ENCODE assay signal across 8 cellular contexts in the genomic region with DNA sequence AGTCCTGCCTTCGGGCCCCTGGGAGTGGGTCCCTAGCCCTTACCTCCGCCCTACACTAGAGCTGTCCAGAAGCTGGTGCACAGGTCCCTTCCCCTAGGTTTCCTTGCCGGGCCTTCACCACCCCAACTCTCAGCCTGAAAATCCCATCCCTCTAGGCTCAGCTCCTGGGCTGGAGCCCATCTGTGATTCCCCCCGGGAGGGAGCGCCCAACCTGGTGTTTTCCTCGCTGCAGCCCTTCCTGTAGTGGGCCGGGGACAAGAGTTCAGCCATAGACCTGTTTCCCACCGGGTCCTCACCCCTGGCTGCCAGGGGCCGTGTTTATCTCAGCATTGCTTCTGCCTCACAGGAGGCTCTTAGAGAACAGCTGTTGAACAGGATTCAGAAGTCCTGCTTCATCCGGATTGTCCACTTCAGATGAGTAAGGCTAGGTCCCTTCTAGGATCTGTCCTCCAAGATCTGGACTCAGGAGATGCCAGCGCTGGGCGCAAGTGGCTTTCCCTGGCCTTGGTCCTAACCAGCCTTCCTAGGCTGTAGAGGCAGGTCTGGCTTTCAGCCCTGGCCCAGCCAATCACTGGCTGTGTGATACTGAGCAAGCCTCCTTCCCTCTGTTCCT. TPM values are rescaled to one million over a fixed set of nuclear protein-coding genes. Genes with fewer than 3 reads are reported as not detected.
DNase-seq lines count a peak whose midpoint lies in the region; ATAC-seq and TF ChIP-seq lines count a peak whose summit lies in the region.

No MANE protein-coding gene starts in this region.

- intact Hi-C loops in body of pancreas (cut with DNase I) = no loop called here

- H3K4me3 ChIP-seq in body of pancreas (peak overlapping the region in 1 of 2 donors; percentile 44), lung (peak overlapping the region; percentile 64), tibial nerve (peak overlapping the region; percentile 68 to 95 (median 86))

- H3K27me3 Mint-ChIP-seq in activated T-cell treated with anti-CD3 and anti-CD28 coated beads, Interleukin-2, amount 50 U/mL, for 72 hours (ENCODE audit: low read depth) = peaks cover 9% of the 10 kb centered on the region

- H3K27ac ChIP-seq in body of pancreas = no peak overlapping the region
- H3K27ac ChIP-seq in lung (ENCODE audit: low read depth in 1 of 2, low read length in 1 of 2) = peak overlapping the region in 1 of 2 donors; percentile 64
- peak overlapping the region in 3 of 4 donors; percentile 60 to 91 (median 90) for H3K27ac ChIP-seq in tibial nerve

- no peak for DNase-seq in activated T-cell treated with anti-CD3 and anti-CD28 coated beads, Interleukin-2, amount 50 U/mL, for 72 hours
- no peak for DNase-seq in activated T-cell treated with anti-CD3 and anti-CD28 coated beads for 4 hours
- peak in 1 of 4 donors; percentile 9 for DNase-seq in body of pancreas
- DNase-seq in lung (ENCODE audit: low spot score) = no peak
- DNase-seq in tibial nerve (ENCODE audit: low spot score in 2 of 2) = no peak

- TF ChIP-seq POLR2A in body of pancreas (IDR thresholded peaks at IDR 0.05) = no peak
- TF ChIP-seq POLR2A in tibial nerve (IDR thresholded peaks at IDR 0.05) = no peak

- no peak for ATAC-seq in activated T-cell treated with anti-CD3 and anti-CD28 coated beads, Interleukin-2, amount 50 U/mL, for 72 hours (replicated peaks in 1 of 2)
- peak; percentile 3 for ATAC-seq in body of pancreas
- no peak for ATAC-seq in lung (ENCODE audit: insufficient read depth, low FRiP score)
- no peak for ATAC-seq in GM21528 (IDR thresholded peaks at IDR 0.05; ENCODE audit: low FRiP score, unreplicated experiment)
- ATAC-seq in HG03159 (IDR thresholded peaks at IDR 0.05; ENCODE audit: unreplicated experiment) = no peak
- no peak for ATAC-seq in GM21423 (IDR thresholded peaks at IDR 0.05; ENCODE audit: unreplicated experiment)

- no peak for TF ChIP-seq EP300 in tibial nerve (IDR thresholded peaks at IDR 0.05)

- TF ChIP-seq CTCF in body of pancreas (IDR thresholded peaks at IDR 0.05) = no peak
- no peak for TF ChIP-seq CTCF in lung (IDR thresholded peaks at IDR 0.05; ENCODE audit: control extremely low read depth, extremely low read depth)
- TF ChIP-seq CTCF in tibial nerve (IDR thresholded peaks at IDR 0.05) = no peak

- H3K9me3 ChIP-seq in body of pancreas = no peaks in the 10 kb centered on the region
- no peaks in the 10 kb centered on the region for H3K9me3 ChIP-seq in lung (ENCODE audit: control insufficient read depth in 2 of 2, insufficient read depth in 1 of 2, low read length in 1 of 2)
- H3K9me3 ChIP-seq in tibial nerve = no peaks in the 10 kb centered on the region

- peak overlapping the region; percentile 83 to 94 for H3K4me3 Mint-ChIP-seq in activated T-cell treated with anti-CD3 and anti-CD28 coated beads, Interleukin-2, amount 50 U/mL, for 72 hours

- H3K4me1 ChIP-seq in body of pancreas = peaks cover 19% of the 10 kb centered on the region
- H3K4me1 ChIP-seq in lung (ENCODE audit: control insufficient read depth in 2 of 2, insufficient read depth in 2 of 2, low read length in 2 of 2) = peaks cover 0 to 14% of the 10 kb centered on the region in 2 donors
- H3K4me1 ChIP-seq in tibial nerve = peaks cover 0 to 58% (median 25%) of the 10 kb centered on the region in 4 donors

- 37% methylated on average over 8 to 12 of the region's 12 CpGs for WGBS in body of pancreas, 2 donors
- 43 to 54% methylated on average over 12 of the region's 12 CpGs for WGBS in lung, 2 donors
- 28 to 49% methylated on average over 11 to 12 of the region's 12 CpGs for WGBS in tibial nerve, 2 donors

- no peaks in the 10 kb centered on the region for H3K9me3 Mint-ChIP-seq in activated T-cell treated with anti-CD3 and anti-CD28 coated beads, Interleukin-2, amount 50 U/mL, for 72 hours

- H3K27me3 ChIP-seq in body of pancreas (no peaks in the 10 kb centered on the region), lung (ENCODE audit: control insufficient read depth, insufficient read depth) (no peaks in the 10 kb centered on the region), tibial nerve (no peaks in the 10 kb centered on the region)

- H3K36me3 ChIP-seq in body of pancreas (replicated peaks in 1 of 2; ENCODE audit: insufficient read depth in 1 of 2, low read depth in 2 of 2) = no peaks in the 10 kb centered on the region
- no peaks in the 10 kb centered on the region for H3K36me3 ChIP-seq in lung (ENCODE audit: control insufficient read depth in 2 of 2, insufficient read depth in 2 of 2, low read length in 2 of 2)
- no peaks in the 10 kb centered on the region for H3K36me3 ChIP-seq in tibial nerve

- H3K27ac Mint-ChIP-seq in activated T-cell treated with anti-CD3 and anti-CD28 coated beads, Interleukin-2, amount 50 U/mL, for 72 hours = peak overlapping the region; percentile 6

- peaks cover 0 to 3% of the 10 kb centered on the region in 2 donors for H3K36me3 Mint-ChIP-seq in activated T-cell treated with anti-CD3 and anti-CD28 coated beads, Interleukin-2, amount 50 U/mL, for 72 hours (ENCODE audit: insufficient read depth in 2 of 2)

- peaks cover 56% of the 10 kb centered on the region for H3K4me1 Mint-ChIP-seq in activated T-cell treated with anti-CD3 and anti-CD28 coated beads, Interleukin-2, amount 50 U/mL, for 72 hours (ENCODE audit: low read depth)

RNA-seq across cellular contexts. Expression of a gene that starts 1.0 kb away (rescaled TPM):
- 10 to 100 TPM; 17.7 to 22.7 TPM for total RNA-seq in activated T-cell treated with anti-CD3 and anti-CD28 coated beads, Interleukin-2, amount 50 U/mL, for 72 hours
- total RNA-seq in body of pancreas = 1 to 10 TPM; 1.6 to 4.4 TPM
- 100 to 1,000 TPM in 1 of 2 donors, 10 to 100 TPM in 1; 17.4 to 112 TPM for total RNA-seq in lung
- polyA plus RNA-seq in lung = 10 to 100 TPM; 61.6 to 90.0 TPM
- total RNA-seq in tibial nerve = 10 to 100 TPM; 18.1 to 26.4 (median 25.6) TPM

RNA-seq across cellular contexts. Expression of a gene that starts 31.7 kb away (rescaled TPM):
- total RNA-seq in activated T-cell treated with anti-CD3 and anti-CD28 coated beads, Interleukin-2, amount 50 U/mL, for 72 hours = under 1 TPM in 1 of 2 donors, not detected in 1; 0.12 TPM
- total RNA-seq in body of pancreas (not detected), lung (under 1 TPM in 1 of 2 donors, not detected in 1; 0.89 TPM), tibial nerve (not detected)
- under 1 TPM; 0.12 to 0.15 TPM for polyA plus RNA-seq in lung

RNA-seq across cellular contexts. Expression of a gene that starts 53.2 kb away (rescaled TPM):
- 10 to 100 TPM; 86.8 to 91.6 TPM for total RNA-seq in activated T-cell treated with anti-CD3 and anti-CD28 coated beads, Interleukin-2, amount 50 U/mL, for 72 hours
- 100 to 1,000 TPM in 1 of 2 donors, 10 to 100 TPM in 1; 86.7 to 145 TPM for total RNA-seq in body of pancreas
- 100 to 1,000 TPM; 143 to 195 TPM for total RNA-seq in lung
- 100 to 1,000 TPM; 145 to 269 TPM for polyA plus RNA-seq in lung
- 100 to 1,000 TPM; 165 to 247 (median 223) TPM for total RNA-seq in tibial nerve

Comparison
In these comparisons a context has a peak if more than half of its experiments do, and no peak if none do; other contexts are left out.
1. H3K27ac ChIP-seq: peak in tibial nerve (3 of 4); none in body of pancreas (0 of 4).